8 cellular contexts compared by ENCODE assay signal in the genomic region with DNA sequence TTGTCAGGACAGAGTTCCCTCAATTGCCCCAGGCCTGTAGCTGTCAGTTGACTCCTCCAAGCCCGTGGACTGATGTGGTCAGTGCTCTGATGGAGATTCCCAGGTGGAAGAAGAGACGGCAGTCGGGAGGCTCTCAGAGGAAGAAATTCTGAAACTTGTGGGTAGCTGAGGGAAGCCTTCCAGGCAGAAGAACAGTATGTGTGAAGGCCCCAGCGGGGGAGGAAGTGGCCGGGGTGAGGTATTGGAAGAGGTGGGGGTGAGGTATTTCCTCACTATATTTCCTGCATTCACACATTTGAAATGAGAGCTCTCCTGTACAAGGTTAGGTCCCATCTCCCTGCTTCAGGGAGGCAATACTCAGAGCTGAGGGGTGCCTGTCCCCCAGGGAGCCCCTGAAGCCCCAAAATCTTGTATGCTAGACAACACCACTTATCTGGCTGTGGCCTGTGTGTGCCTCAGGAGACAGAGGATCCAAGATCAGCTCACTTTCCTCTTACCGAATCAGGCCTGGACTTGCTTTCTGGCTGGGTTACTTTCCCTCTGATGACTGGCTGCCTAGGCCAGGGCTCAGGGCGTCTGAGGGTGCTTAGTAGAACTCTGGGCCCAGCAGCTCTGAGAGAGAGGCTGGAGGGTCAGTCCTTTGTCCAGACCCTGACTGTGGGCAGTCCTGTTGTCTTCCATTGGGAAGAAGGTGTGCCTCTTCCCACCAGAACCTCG. TPM values are rescaled to one million over a fixed set of nuclear protein-coding genes. Genes with fewer than 3 reads are reported as not detected.
DNase-seq lines count a peak whose midpoint lies in the region.

No MANE protein-coding gene starts in this region.

- peaks cover 60 to 65% of the 10 kb centered on the region in 2 donors for H3K4me1 Mint-ChIP-seq in immature natural killer cell

- peaks cover 15% of the 10 kb centered on the region for H3K4me1 ChIP-seq in NT2/D1 (ENCODE audit: insufficient read depth, insufficient read length)

- peaks cover 0 to under 1% (median 0%) of the 10 kb centered on the region in 3 donors for H3K36me3 Mint-ChIP-seq in immature natural killer cell

- peak overlapping the region; percentile 47 for H3K9ac ChIP-seq in NT2/D1 (ENCODE audit: insufficient read length, low read depth)

- DNase-seq in GDM1 (lab: John Stamatoyannopoulos, UW): peak; percentile 35
- no peak for DNase-seq in NT2/D1 (ENCODE audit: low read depth, low spot score)
- peak; percentile 82 for DNase-seq in activated effector memory CD4-positive, alpha-beta T cell treated with anti-CD3 and anti-CD28 coated beads, Interleukin-2, amount 50 U/mL, for 16 hours
- peak; percentile 72 to 75 (median 73) for DNase-seq in immature natural killer cell
- DNase-seq in stimulated activated CD8-positive, alpha-beta memory T cell treated with anti-CD3 and anti-CD28 coated beads, Interleukin-2, amount 100 ng/mL, for 48 hours (ENCODE audit: low read depth in 2 of 2): peak; percentile 16 to 39
- no peak for DNase-seq in HT-29 (ENCODE audit: low spot score)
- no peak for DNase-seq in SW 1271 (lab: John Stamatoyannopoulos, UW)
- DNase-seq in NCI-H146 treated with DMSO at 0.1 percent for 48 hours (lab: John Stamatoyannopoulos, UW; ENCODE audit: unreplicated experiment): no peak

- peak overlapping the region; percentile 92 to 97 (median 92) for H3K27ac Mint-ChIP-seq in immature natural killer cell

- H3K4me3 ChIP-seq in NT2/D1 (ENCODE audit: insufficient read length, low read depth): no peak overlapping the region

- H3K9me3 ChIP-seq in NT2/D1 (ENCODE audit: insufficient read depth, low read length): no peaks in the 10 kb centered on the region

- no peaks in the 10 kb centered on the region for H3K27me3 ChIP-seq in NT2/D1 (ENCODE audit: insufficient read depth, insufficient read length)

- peaks cover 0 to 6% (median under 1%) of the 10 kb centered on the region in 3 donors for H3K27me3 Mint-ChIP-seq in immature natural killer cell (ENCODE audit: low read depth in 3 of 3)

- peaks cover 54% of the 10 kb centered on the region for H3K36me3 ChIP-seq in NT2/D1 (ENCODE audit: insufficient read depth, insufficient read length, low read length)

- peak overlapping the region; percentile 72 to 85 (median 80) for H3K4me3 Mint-ChIP-seq in immature natural killer cell

- H3K9me3 Mint-ChIP-seq in immature natural killer cell: no peaks in the 10 kb centered on the region

RNA-seq across cellular contexts. Expression of a gene that starts 49.3 kb away (rescaled TPM):
- polyA plus RNA-seq in immature natural killer cell: 1 to 10 TPM in 1 of 3 donors, under 1 TPM in 2; 0.10 to 2.7 (median 0.48) TPM
- 0.76 TPM in 1 of 2 replicates, not detected in the other for total RNA-seq in HT-29 (2014; rRNA removed; shearing (Covaris generic))

Comparison
In these comparisons a context has a peak if more than half of its experiments do, and no peak if none do; other contexts are left out.
1. DNase-seq: peak in GDM1 (single experiment), activated effector memory CD4-positive, alpha-beta T cell treated with anti-CD3 and anti-CD28 coated beads, Interleukin-2, amount 50 U/mL, for 16 hours (single experiment), immature natural killer cell (3 of 3) and stimulated activated CD8-positive, alpha-beta memory T cell treated with anti-CD3 and anti-CD28 coated beads, Interleukin-2, amount 100 ng/mL, for 48 hours (2 of 2); none in NT2/D1 (single experiment), HT-29 (single experiment), SW 1271 (0 of 2) and NCI-H146 treated with DMSO at 0.1 percent for 48 hours (single experiment).